Comparison of ENCODE assay signal across 30 cellular contexts in genomic region chr3:119044593-119044992, GRCh38. TPM values are rescaled to one million over a fixed set of nuclear protein-coding genes. Genes with fewer than 3 reads are reported as not detected.
"Had no signal": no experiment of that assay in that cellular context is flagged by ENCODE, and none has a peak within 500 bp of the region (broad histone marks: within the 10 kb centered on the region; RNA-seq: fewer than 3 reads in every experiment).

No MANE protein-coding gene starts in this region.

- H3K4me3 ChIP-seq: colonic mucosa, esophagus muscularis mucosa, gastroesophageal sphincter, heart left ventricle, hepatocyte, lower lobe of right lung, prostate gland, right atrium auricular region, smooth muscle cell, suprapubic skin, transverse colon, vagina had no signal

- H3K27ac ChIP-seq: colonic mucosa, esophagus muscularis mucosa, foreskin keratinocyte, gastroesophageal sphincter, heart left ventricle, hepatocyte, lower lobe of right lung, parathyroid adenoma, prostate gland, right atrium auricular region, suprapubic skin, transverse colon, vagina had no signal

- FAIRE-seq: endothelial cell of umbilical vein, keratinocyte had no signal

- ATAC-seq: foreskin keratinocyte; gastroesophageal sphincter; heart left ventricle; left ventricle myocardium superior; lower lobe of right lung; natural killer cell; sciatic nerve; stimulated activated naive CD8-positive, alpha-beta T cell treated with anti-CD3 and anti-CD28 coated beads, Interleukin-15, amount 100 ng/mL, for 72 hours had no signal

- H3K4me1 ChIP-seq: colonic mucosa, esophagus muscularis mucosa, foreskin keratinocyte, gastroesophageal sphincter, heart left ventricle, lower lobe of right lung, parathyroid adenoma, prostate gland, right atrium auricular region, suprapubic skin, transverse colon, vagina had no signal

- H3K9me3 ChIP-seq: colonic mucosa, lower lobe of right lung, prostate gland, transverse colon, vagina had no signal

- H3K4me1 Mint-ChIP-seq: natural killer cell; stimulated activated naive CD8-positive, alpha-beta T cell treated with anti-CD3 and anti-CD28 coated beads, Interleukin-15, amount 100 ng/mL, for 72 hours had no signal

- H3K79me2 ChIP-seq: hepatocyte, parathyroid adenoma had no signal

- H3K36me3 ChIP-seq: colonic mucosa, esophagus muscularis mucosa, gastroesophageal sphincter, heart left ventricle, lower lobe of right lung, prostate gland, right atrium auricular region, suprapubic skin, transverse colon, vagina had no signal

- H3K4me2 ChIP-seq: hepatocyte, smooth muscle cell had no signal

- H2AFZ ChIP-seq: hepatocyte, parathyroid adenoma had no signal

- H3K9ac ChIP-seq: parathyroid adenoma had no signal

- H3K27me3 Mint-ChIP-seq: dendritic cell treated with granulocyte-macrophage colony-stimulating factor and Interleukin-4, amounts not matched to agents 40 ng/mL and 50 ng/mL, for 4 days had no signal

- DNase-seq: colonic mucosa; effector CD8-positive, alpha-beta T cell; foreskin keratinocyte; heart left ventricle; lower lobe of right lung; natural killer cell; stimulated activated CD4-positive, alpha-beta T cell treated with anti-CD3 and anti-CD28 coated beads, Interleukin-12 subunit alpha, Interleukin-12 subunit beta, amount 100 ng/mL, for 4 hours; stimulated activated CD4-positive, alpha-beta T cell treated with anti-CD3 and anti-CD28 coated beads, Interleukin-1b, Interleukin-23, amount 100 ng/mL, for 48 hours; stimulated activated CD4-positive, alpha-beta T cell treated with anti-CD3 and anti-CD28 coated beads, Interleukin-4, amount 100 ng/mL, for 1 hour; stimulated activated CD8-positive, alpha-beta memory T cell treated with anti-CD3 and anti-CD28 coated beads, Interleukin-4, amount 100 ng/mL, for 48 hours; stimulated activated naive CD4-positive, alpha-beta T cell; stimulated activated naive CD8-positive, alpha-beta T cell treated with anti-CD3 and anti-CD28 coated beads, Interleukin-15, amount 100 ng/mL, for 72 hours; transverse colon had no signal

- H3K4me3 Mint-ChIP-seq: dendritic cell treated with granulocyte-macrophage colony-stimulating factor and Interleukin-4, amounts not matched to agents 40 ng/mL and 50 ng/mL, for 4 days; natural killer cell; stimulated activated naive CD8-positive, alpha-beta T cell treated with anti-CD3 and anti-CD28 coated beads, Interleukin-15, amount 100 ng/mL, for 72 hours had no signal

- H3K36me3 Mint-ChIP-seq: natural killer cell had no signal

- H3K27ac Mint-ChIP-seq: dendritic cell treated with granulocyte-macrophage colony-stimulating factor and Interleukin-4, amounts not matched to agents 40 ng/mL and 50 ng/mL, for 4 days; natural killer cell; stimulated activated naive CD8-positive, alpha-beta T cell treated with anti-CD3 and anti-CD28 coated beads, Interleukin-15, amount 100 ng/mL, for 72 hours had no signal

- H3K27me3 ChIP-seq: colonic mucosa, foreskin keratinocyte, gastroesophageal sphincter, hepatocyte, right atrium auricular region, suprapubic skin, transverse colon, vagina had no signal

RNA-seq across cellular contexts. Expression of gene IGSF11, which starts 9.9 kb away (rescaled TPM):
- total RNA-seq: endothelial cell of umbilical vein, epithelial cell of proximal tubule, foreskin keratinocyte, hepatocyte, mesenteric fat pad, smooth muscle cell had no signal
- polyA plus RNA-seq: endothelial cell of umbilical vein, fibroblast of lung, foreskin keratinocyte, smooth muscle cell had no signal
